Comparison of ENCODE assay signal across 26 cellular contexts in the genomic region with DNA sequence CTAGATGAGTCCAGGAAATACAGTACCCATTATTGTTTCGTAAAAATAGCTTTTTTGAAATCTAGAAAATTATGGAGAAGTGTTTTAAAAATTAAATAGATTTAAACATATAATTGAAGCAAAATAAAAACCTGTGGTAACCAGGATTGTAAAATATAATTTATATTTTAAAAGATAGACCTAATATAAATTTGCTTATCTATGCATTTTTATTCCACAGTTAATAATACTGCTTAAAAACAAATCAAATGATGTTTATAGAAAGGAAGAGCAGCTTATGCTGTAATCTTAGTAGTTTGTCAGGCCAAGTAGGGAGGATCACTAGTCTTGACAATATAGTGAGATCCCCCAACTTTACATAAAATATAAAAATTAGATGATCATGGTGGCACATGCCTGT.
"Had no signal": no experiment of that assay in that cellular context is flagged by ENCODE, and none has a peak within 500 bp of the region (broad histone marks: within the 10 kb centered on the region; RNA-seq: fewer than 3 reads in every experiment).

No MANE protein-coding gene starts in this region.

- H3K4me1 ChIP-seq: colonic mucosa, esophagus muscularis mucosa, esophagus squamous epithelium, foreskin keratinocyte, gastrocnemius medialis, gastroesophageal sphincter, heart left ventricle, heart right ventricle had no signal

- FAIRE-seq: endothelial cell of umbilical vein, frontal cortex had no signal

- ATAC-seq: effector memory CD8-positive, alpha-beta T cell; esophagus mucosa; foreskin keratinocyte; gastrocnemius medialis; gastroesophageal sphincter; heart left ventricle; heart right ventricle had no signal

- H3K9me3 ChIP-seq: colonic mucosa, esophagus muscularis mucosa, esophagus squamous epithelium, gastrocnemius medialis, gastroesophageal sphincter, heart left ventricle had no signal

- H3K36me3 ChIP-seq: colonic mucosa, esophagus muscularis mucosa, esophagus squamous epithelium, gastrocnemius medialis, gastroesophageal sphincter, heart left ventricle, heart right ventricle had no signal

- H3K27ac ChIP-seq: colonic mucosa, coronary artery, dorsolateral prefrontal cortex, epithelial cell of prostate, esophagus muscularis mucosa, esophagus squamous epithelium, foreskin keratinocyte, gastrocnemius medialis, gastroesophageal sphincter, heart left ventricle, heart right ventricle had no signal

- H3K27me3 ChIP-seq: colonic mucosa, dorsolateral prefrontal cortex, esophagus muscularis mucosa, esophagus squamous epithelium, foreskin keratinocyte, gastrocnemius medialis, gastroesophageal sphincter, heart left ventricle, heart right ventricle had no signal

- DNase-seq: colonic mucosa; cortex of kidney; dermis blood vessel endothelial cell; dorsolateral prefrontal cortex; effector CD4-positive, alpha-beta T cell; effector CD8-positive, alpha-beta T cell; effector memory CD4-positive, alpha-beta T cell; effector memory CD8-positive, alpha-beta T cell; endodermal cell; erythroblast; esophagus squamous epithelium; foreskin fibroblast; foreskin keratinocyte; foreskin melanocyte; gastrocnemius medialis; glutamatergic neuron; head of caudate nucleus; heart left ventricle; heart right ventricle had no signal

- H3K4me3 ChIP-seq: colonic mucosa, coronary artery, dorsolateral prefrontal cortex, esophagus muscularis mucosa, esophagus squamous epithelium, gastrocnemius medialis, gastroesophageal sphincter, heart left ventricle, heart right ventricle had no signal
